ENCODE assay signal across 1 cellular context in the genomic region with DNA sequence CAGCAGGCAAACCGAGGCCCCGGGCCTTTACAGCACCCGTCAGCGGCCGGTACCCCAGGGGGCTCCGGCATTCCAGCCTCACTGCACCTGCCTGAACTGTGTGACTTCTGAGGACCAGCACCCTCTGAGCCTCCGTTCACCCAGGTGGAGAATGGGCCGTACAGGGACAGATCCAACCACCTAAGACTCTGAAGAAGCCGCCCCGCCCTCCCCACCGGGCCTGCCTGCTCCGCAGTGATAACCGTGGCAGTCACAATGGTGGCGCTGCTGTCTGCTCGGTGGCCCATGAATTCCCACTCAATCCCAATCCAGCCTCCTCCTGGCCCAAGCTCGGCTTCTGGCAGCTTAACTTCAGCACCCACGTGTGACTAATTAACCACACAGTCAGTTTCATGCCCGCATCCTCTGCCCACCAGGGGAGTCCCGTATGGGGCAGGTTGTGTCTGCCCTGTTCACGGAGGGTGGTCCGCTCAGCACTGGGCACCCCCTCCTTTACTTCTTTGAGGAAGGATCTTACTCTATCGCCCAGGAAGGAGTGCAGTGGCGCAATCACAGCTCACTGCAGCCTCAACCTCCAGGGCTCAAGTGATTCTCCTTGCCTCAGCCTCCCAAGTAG.
TF ChIP-seq lines count a peak whose summit lies in the region.

No MANE protein-coding gene starts in this region.

TF ChIP-seq in GM12878, 131 proteins besides CTCF, POLR2A, EP300 and RAD21 (continued from another document and continues in another):
- TF ChIP-seq CHD2 (IDR thresholded peaks at IDR 0.05; ENCODE audit: borderline replicate concordance, low read depth, low read length) (no peak), KLF5 (IDR thresholded peaks at IDR 0.05; ENCODE audit: partially characterized antibody) (no peak), IRF4 (IDR thresholded peaks at IDR 0.05; ENCODE audit: low read depth, low read length) (no peak), ZNF24 (IDR thresholded peaks at IDR 0.05) (no peak), TCF12 (IDR thresholded peaks at IDR 0.05; ENCODE audit: low read depth, low read length) (no peak), E2F8 (IDR thresholded peaks at IDR 0.05; ENCODE audit: low read depth, partially characterized antibody) (no peak), STAT1 (conservative IDR thresholded peaks at IDR 0.05) (0 out of 2 replicates have a peak, but pooled peaks have one; percentile 37), SMARCA5 (IDR thresholded peaks at IDR 0.05) (0 out of 2 replicates have a peak, but pooled peaks have one; percentile 73), POU2F2 (IDR thresholded peaks at IDR 0.05; ENCODE audit: borderline replicate concordance, low read depth, low read length) (no peak), NFIC (IDR thresholded peaks at IDR 0.05; ENCODE audit: low read depth, low read length) (no peak), MAX (IDR thresholded peaks at IDR 0.05; ENCODE audit: low read depth, low read length) (no peak), HDAC2 (IDR thresholded peaks at IDR 0.05) (no peak), MEF2A (IDR thresholded peaks at IDR 0.05; ENCODE audit: insufficient read depth, low read depth, low read length) (no peak), TARDBP (IDR thresholded peaks at IDR 0.05; ENCODE audit: borderline replicate concordance) (no peak), BACH1 (IDR thresholded peaks at IDR 0.05; ENCODE audit: borderline replicate concordance) (0 out of 2 replicates have a peak, but pooled peaks have one; percentile 34), TCF3 (IDR thresholded peaks at IDR 0.05; ENCODE audit: borderline replicate concordance, insufficient read depth, low read depth, low read length) (no peak), RFX5 (IDR thresholded peaks at IDR 0.05; ENCODE audit: low read depth, low read length) (no peak), GATAD2B (conservative IDR thresholded peaks at IDR 0.05; ENCODE audit: low read depth) (peak; percentile 61; the same call in 1 of the 2 replicates), JUNB (IDR thresholded peaks at IDR 0.05) (no peak), ATF2 (IDR thresholded peaks at IDR 0.05; ENCODE audit: low read length) (no peak), ZSCAN29 (IDR thresholded peaks at IDR 0.05) (no peak), PAX5 (IDR thresholded peaks at IDR 0.05; ENCODE audit: borderline replicate concordance, low read depth, low read length) (no peak), HDGF (IDR thresholded peaks at IDR 0.05) (peak; percentile 32; the same call in 1 of the 2 replicates), ZBTB40 (IDR thresholded peaks at IDR 0.05; ENCODE audit: borderline replicate concordance) (no peak), ZNF274 (IDR thresholded peaks at IDR 0.05; ENCODE audit: insufficient read depth, insufficient read length) (no peak), NKRF (conservative IDR thresholded peaks at IDR 0.05) (no peak; the same call in 1 of the 2 replicates), LARP7 (IDR thresholded peaks at IDR 0.05) (no peak), E4F1 (IDR thresholded peaks at IDR 0.05; ENCODE audit: borderline replicate concordance, partially characterized antibody) (no peak), BRCA1 (IDR thresholded peaks at IDR 0.05; ENCODE audit: low read depth, low read length) (no peak), ASH2L (IDR thresholded peaks at IDR 0.05; ENCODE audit: borderline replicate concordance, low read depth) (no peak), IKZF1 (conservative IDR thresholded peaks at IDR 0.05) (peak; percentile 84)
- TF ChIP-seq, protein P1, sequence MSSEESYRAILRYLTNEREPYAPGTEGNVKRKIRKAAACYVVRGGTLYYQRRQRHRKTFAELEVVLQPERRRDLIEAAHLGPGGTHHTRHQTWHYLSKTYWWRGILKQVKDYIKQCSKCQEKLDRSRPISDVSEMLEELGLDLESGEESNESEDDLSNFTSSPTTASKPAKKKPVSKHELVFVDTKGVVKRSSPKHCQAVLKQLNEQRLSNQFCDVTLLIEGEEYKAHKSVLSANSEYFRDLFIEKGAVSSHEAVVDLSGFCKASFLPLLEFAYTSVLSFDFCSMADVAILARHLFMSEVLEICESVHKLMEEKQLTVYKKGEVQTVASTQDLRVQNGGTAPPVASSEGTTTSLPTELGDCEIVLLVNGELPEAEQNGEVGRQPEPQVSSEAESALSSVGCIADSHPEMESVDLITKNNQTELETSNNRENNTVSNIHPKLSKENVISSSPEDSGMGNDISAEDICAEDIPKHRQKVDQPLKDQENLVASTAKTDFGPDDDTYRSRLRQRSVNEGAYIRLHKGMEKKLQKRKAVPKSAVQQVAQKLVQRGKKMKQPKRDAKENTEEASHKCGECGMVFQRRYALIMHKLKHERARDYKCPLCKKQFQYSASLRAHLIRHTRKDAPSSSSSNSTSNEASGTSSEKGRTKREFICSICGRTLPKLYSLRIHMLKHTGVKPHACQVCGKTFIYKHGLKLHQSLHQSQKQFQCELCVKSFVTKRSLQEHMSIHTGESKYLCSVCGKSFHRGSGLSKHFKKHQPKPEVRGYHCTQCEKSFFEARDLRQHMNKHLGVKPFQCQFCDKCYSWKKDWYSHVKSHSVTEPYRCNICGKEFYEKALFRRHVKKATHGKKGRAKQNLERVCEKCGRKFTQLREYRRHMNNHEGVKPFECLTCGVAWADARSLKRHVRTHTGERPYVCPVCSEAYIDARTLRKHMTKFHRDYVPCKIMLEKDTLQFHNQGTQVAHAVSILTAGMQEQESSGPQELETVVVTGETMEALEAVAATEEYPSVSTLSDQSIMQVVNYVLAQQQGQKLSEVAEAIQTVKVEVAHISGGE (CRISPR knock-in tag; IDR thresholded peaks at IDR 0.05) = no peak
- TF ChIP-seq, protein P2, sequence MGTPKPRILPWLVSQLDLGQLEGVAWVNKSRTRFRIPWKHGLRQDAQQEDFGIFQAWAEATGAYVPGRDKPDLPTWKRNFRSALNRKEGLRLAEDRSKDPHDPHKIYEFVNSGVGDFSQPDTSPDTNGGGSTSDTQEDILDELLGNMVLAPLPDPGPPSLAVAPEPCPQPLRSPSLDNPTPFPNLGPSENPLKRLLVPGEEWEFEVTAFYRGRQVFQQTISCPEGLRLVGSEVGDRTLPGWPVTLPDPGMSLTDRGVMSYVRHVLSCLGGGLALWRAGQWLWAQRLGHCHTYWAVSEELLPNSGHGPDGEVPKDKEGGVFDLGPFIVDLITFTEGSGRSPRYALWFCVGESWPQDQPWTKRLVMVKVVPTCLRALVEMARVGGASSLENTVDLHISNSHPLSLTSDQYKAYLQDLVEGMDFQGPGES (IDR thresholded peaks at IDR 0.05) = 0 out of 2 replicates have a peak, but pooled peaks have one; percentile 8
